ENCODE assay signal across 9 cellular contexts in the genomic region with DNA sequence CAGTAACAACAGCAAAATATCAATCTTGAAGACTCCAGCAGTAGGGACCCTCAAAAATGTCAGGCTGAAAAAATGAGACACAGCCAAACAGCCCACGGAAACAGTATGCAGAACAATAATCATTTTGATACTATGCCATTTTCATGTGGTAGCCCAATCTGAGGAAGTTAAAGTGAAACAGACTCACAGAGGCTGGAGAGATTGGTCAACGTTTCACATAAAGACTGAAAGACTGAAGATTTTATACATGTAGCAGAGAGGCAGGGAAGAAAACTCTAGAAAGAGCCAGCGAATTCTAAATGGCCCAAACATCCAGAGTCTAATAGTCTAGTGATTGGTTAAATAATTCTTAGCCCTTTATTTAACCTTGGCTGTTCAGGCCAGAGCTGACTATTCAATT. TPM values are rescaled to one million over a fixed set of nuclear protein-coding genes. Genes with fewer than 3 reads are reported as not detected.
A peak's percentile ranks its signal among the peaks of the same experiment; 100 is the strongest.
DNase-seq lines count a peak whose midpoint lies in the region; ATAC-seq, FAIRE-seq and TF ChIP-seq lines count a peak whose summit lies in the region.
"Had no signal": no experiment of that assay in that cellular context is flagged by ENCODE, and none has a peak within 500 bp of the region (broad histone marks: within the 10 kb centered on the region; RNA-seq: fewer than 3 reads in every experiment).

No MANE protein-coding gene starts in this region.

- H3K4me3 Mint-ChIP-seq in activated T-cell treated with anti-CD3 and anti-CD28 coated beads, Interleukin-2, amount 50 U/mL, for 72 hours: peak overlapping the region; percentile 59 to 80
- no peak overlapping the region for H3K4me3 Mint-ChIP-seq in astrocyte (ENCODE audit: unreplicated experiment)

- FAIRE-seq in astrocyte (lab: Jason Lieb, UNC): peak; percentile 58
- FAIRE-seq in D721Med (lab: Jason Lieb, UNC): no peak

- peaks cover 85% of the 10 kb centered on the region for H3K79me2 ChIP-seq in astrocyte (ENCODE audit: insufficient read depth, low read length)

- peak overlapping the region; percentile 34 for H3K4me2 ChIP-seq in astrocyte (ENCODE audit: low read length)

- no peak overlapping the region for H2AFZ ChIP-seq in astrocyte (ENCODE audit: low read depth, low read length)

- H3K4me1 ChIP-seq in astrocyte (ENCODE audit: insufficient read depth, low read length): peaks cover 7% of the 10 kb centered on the region

- intact Hi-C loops in sciatic nerve (cut with DNase I): no loop called here

- H3K9ac ChIP-seq in astrocyte (ENCODE audit: low read length): no peak overlapping the region

- H3K9me3 ChIP-seq in astrocyte (ENCODE audit: insufficient read depth, low read depth, low read length): no peaks in the 10 kb centered on the region

- H3K27ac ChIP-seq in astrocyte (ENCODE audit: low read depth, low read length): no peak overlapping the region
- H3K27ac ChIP-seq: C4-2B had no signal

- TF ChIP-seq CTCF in astrocyte (IDR thresholded peaks at IDR 0.05; ENCODE audit: insufficient read depth, low read depth, low read length) (no peak), D721Med (IDR thresholded peaks at IDR 0.05; ENCODE audit: insufficient read depth, missing control alignments) (no peak)

- peak; percentile 26 to 34 for DNase-seq in activated T-cell treated with anti-CD3 and anti-CD28 coated beads, Interleukin-2, amount 50 U/mL, for 72 hours
- DNase-seq in activated T-cell treated with anti-CD3 and anti-CD28 coated beads for 4 hours (no peak), astrocyte (ENCODE audit: low read depth) (peak; percentile 39), sciatic nerve (ENCODE audit: low spot score) (no peak), NCI-H1105 (lab: John Stamatoyannopoulos, UW) (no peak), D721Med (ENCODE audit: insufficient read length, low spot score) (no peak)
- no peak for DNase-seq in effector CD8-positive, alpha-beta T cell (lab: John Stamatoyannopoulos, UW)

- no peaks in the 10 kb centered on the region for H3K9me3 Mint-ChIP-seq in activated T-cell treated with anti-CD3 and anti-CD28 coated beads, Interleukin-2, amount 50 U/mL, for 72 hours
- H3K9me3 Mint-ChIP-seq in astrocyte (ENCODE audit: unreplicated experiment): no peaks in the 10 kb centered on the region

- peaks cover 85% of the 10 kb centered on the region for H3K4me1 Mint-ChIP-seq in activated T-cell treated with anti-CD3 and anti-CD28 coated beads, Interleukin-2, amount 50 U/mL, for 72 hours (ENCODE audit: low read depth)
- peaks cover 25% of the 10 kb centered on the region for H3K4me1 Mint-ChIP-seq in astrocyte (ENCODE audit: low read depth, unreplicated experiment)

- no peak overlapping the region for H3K4me3 ChIP-seq in astrocyte (ENCODE audit: insufficient read depth, low read depth, low read length)

- ATAC-seq in activated T-cell treated with anti-CD3 and anti-CD28 coated beads, Interleukin-2, amount 50 U/mL, for 72 hours (replicated peaks in 1 of 2): peak; percentile 95 to 96
- ATAC-seq in HG03060 (IDR thresholded peaks at IDR 0.05; ENCODE audit: low read depth, unreplicated experiment) (peak; percentile 89), sciatic nerve (peak; percentile 76)

- H3K36me3 Mint-ChIP-seq in activated T-cell treated with anti-CD3 and anti-CD28 coated beads, Interleukin-2, amount 50 U/mL, for 72 hours (ENCODE audit: insufficient read depth in 2 of 2): peaks cover 0 to 10% of the 10 kb centered on the region in 2 donors
- H3K36me3 Mint-ChIP-seq in astrocyte (ENCODE audit: low read depth, unreplicated experiment): peaks cover 1% of the 10 kb centered on the region

- no peaks in the 10 kb centered on the region for H4K20me1 ChIP-seq in astrocyte (ENCODE audit: insufficient read depth, low read length)

- H3K27me3 Mint-ChIP-seq in activated T-cell treated with anti-CD3 and anti-CD28 coated beads, Interleukin-2, amount 50 U/mL, for 72 hours (ENCODE audit: low read depth): no peaks in the 10 kb centered on the region
- no peaks in the 10 kb centered on the region for H3K27me3 Mint-ChIP-seq in astrocyte (ENCODE audit: low read depth, unreplicated experiment)

- peak overlapping the region; percentile 7 for H3K27ac Mint-ChIP-seq in activated T-cell treated with anti-CD3 and anti-CD28 coated beads, Interleukin-2, amount 50 U/mL, for 72 hours
- peak overlapping the region; percentile 54 for H3K27ac Mint-ChIP-seq in astrocyte (ENCODE audit: unreplicated experiment)

- H3K27me3 ChIP-seq in astrocyte (ENCODE audit: insufficient read depth, low read length): no peaks in the 10 kb centered on the region

- H3K36me3 ChIP-seq in astrocyte (ENCODE audit: insufficient read depth, low read length): no peaks in the 10 kb centered on the region

RNA-seq across cellular contexts. Expression of gene MAML2, which starts 49.4 kb away (rescaled TPM):
- 10 to 100 TPM; 30.5 to 34.6 TPM for total RNA-seq in activated T-cell treated with anti-CD3 and anti-CD28 coated beads, Interleukin-2, amount 50 U/mL, for 72 hours
- 27.1 and 27.4 TPM in 2 replicates for total RNA-seq in astrocyte
- total RNA-seq in sciatic nerve: 30.4 TPM

Comparison
In these comparisons a context has a peak if more than half of its experiments do, and no peak if none do; other contexts are left out.
1. DNase-seq: peak in activated T-cell treated with anti-CD3 and anti-CD28 coated beads, Interleukin-2, amount 50 U/mL, for 72 hours (2 of 2) and astrocyte (single experiment); none in activated T-cell treated with anti-CD3 and anti-CD28 coated beads for 4 hours (single experiment), sciatic nerve (single experiment), NCI-H1105 (single experiment), D721Med (single experiment) and effector CD8-positive, alpha-beta T cell (single experiment).
2. Peak in every context shown above with its lines, with median percentiles within 50 percentile points of each other: ATAC-seq.